Comparison of ENCODE assay signal across 34 cellular contexts in the genomic region with DNA sequence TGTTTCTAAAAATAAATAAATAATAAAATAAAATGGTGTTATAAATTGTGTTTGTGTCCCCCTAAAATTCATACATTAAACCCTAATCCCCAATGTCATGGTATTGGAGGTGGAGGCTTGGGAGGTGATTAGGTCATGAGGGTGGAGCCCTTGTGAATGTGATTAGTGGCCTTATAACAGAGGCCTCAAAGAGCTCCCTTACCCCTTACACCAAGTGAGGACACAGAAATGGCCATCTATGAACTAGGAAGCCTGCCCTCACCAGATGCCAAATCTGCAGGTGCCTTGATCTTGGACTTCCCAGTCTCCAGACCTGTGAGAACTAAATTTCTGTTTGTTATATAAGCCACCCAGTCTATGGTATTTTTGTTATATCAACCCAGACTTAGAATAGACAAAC.
"Had no signal": no experiment of that assay in that cellular context is flagged by ENCODE, and none has a peak within 500 bp of the region (broad histone marks: within the 10 kb centered on the region; RNA-seq: fewer than 3 reads in every experiment).

No MANE protein-coding gene starts in this region.

- H3K27me3 ChIP-seq: MG63 had no signal

- DNase-seq: Karpas-422, Kasumi-1, MG63, MM.1S, MV-4-11, NCI-H1048, NCI-H1092, NCI-H1092 treated with DMSO at 0.1 percent for 48 hours, NCI-H1105, NCI-H1105 treated with DMSO at 0.1 percent for 48 hours, NCI-H1417, NCI-H1417 treated with DMSO at 0.1 percent for 48 hours, NCI-H1436, NCI-H1436 treated with DMSO at 0.1 percent for 48 hours, NCI-H146, NCI-H1694, NCI-H1694 treated with DMSO at 0.1 percent for 48 hours, NCI-H187, NCI-H187 treated with DMSO at 0.1 percent for 48 hours, NCI-H1930, NCI-H2029, NCI-H2029 treated with DMSO at 0.1 percent for 48 hours, NCI-H2081, NCI-H2081 treated with DMSO at 0.1 percent for 48 hours, NCI-H2107, NCI-H2171, NCI-H2171 treated with DMSO at 0.1 percent for 48 hours, NCI-H2227 treated with DMSO at 0.1 percent for 48 hours, NCI-H226, NCI-H345, NCI-H446, NCI-H446 treated with DMSO at 0.1 percent for 48 hours, NCI-H510A, NCI-H510A treated with DMSO at 0.1 percent for 48 hours had no signal

- H3K36me3 ChIP-seq: MG63 had no signal

- H3K4me3 ChIP-seq: MG63 had no signal

- H3K9me3 ChIP-seq: MG63 had no signal
